ENCODE assay signal across 1 cellular context in genomic region chr17:47066841-47067682, GRCh38.
TF ChIP-seq lines count a peak whose summit lies in the region.

No MANE protein-coding gene starts in this region.

TF ChIP-seq in HEK293, 187 proteins besides CTCF, POLR2A, EP300 and RAD21 (continued from another document and continues in another):
- TF ChIP-seq ATF2 (tag by site-specific recombination; IDR thresholded peaks at IDR 0.05; ENCODE audit: low read depth) (0 out of 2 replicates have a peak, but pooled peaks have one; percentile 3), ZSCAN23 (tag by site-specific recombination; IDR thresholded peaks at IDR 0.05) (no peak; the same call in 1 of the 2 replicates), WT1 (tag by site-specific recombination; IDR thresholded peaks at IDR 0.05) (no peak), ZNF24 (tag by site-specific recombination; IDR thresholded peaks at IDR 0.05) (peak; percentile 89), ZNF513 (tag by site-specific recombination; IDR thresholded peaks at IDR 0.05) (0 out of 2 replicates have a peak, but pooled peaks have one; percentile 42), GLI4 (tag by site-specific recombination; IDR thresholded peaks at IDR 0.05) (peak; percentile 76; the same call in 1 of the 2 replicates), ZNF785 (tag by site-specific recombination; IDR thresholded peaks at IDR 0.05) (no peak), ZNF280D (tag by site-specific recombination; IDR thresholded peaks at IDR 0.05) (no peak), PRDM4 (tag by site-specific recombination; IDR thresholded peaks at IDR 0.05) (peak; percentile 71), ZNF146 (tag by site-specific recombination; IDR thresholded peaks at IDR 0.05) (0 out of 2 replicates have a peak, but pooled peaks have one; percentile 34), ZNF658 (tag by site-specific recombination; IDR thresholded peaks at IDR 0.05) (no peak), ZNF18 (tag by site-specific recombination; IDR thresholded peaks at IDR 0.05) (peak; percentile 62; the same call in 1 of the 2 replicates), ZNF747 (tag by site-specific recombination; IDR thresholded peaks at IDR 0.05) (no peak), GLI2 (tag by site-specific recombination; IDR thresholded peaks at IDR 0.05; ENCODE audit: borderline replicate concordance, low read depth) (no peak), ZFP37 (tag by site-specific recombination; IDR thresholded peaks at IDR 0.05) (peak; percentile 70; the same call in 1 of the 2 replicates), ZFP3 (tag by site-specific recombination; IDR thresholded peaks at IDR 0.05; ENCODE audit: low read depth) (no peak), ZNF837 (tag by site-specific recombination; IDR thresholded peaks at IDR 0.05) (no peak), ZNF843 (tag by site-specific recombination; IDR thresholded peaks at IDR 0.05) (peak; percentile 61; the same call in 1 of the 2 replicates), TCF7L2 (IDR thresholded peaks at IDR 0.05; ENCODE audit: borderline replicate concordance, low read depth, low read length) (no peak), ZNF19 (tag by site-specific recombination; IDR thresholded peaks at IDR 0.05; ENCODE audit: low read depth) (no peak), ZNF777 (tag by site-specific recombination; IDR thresholded peaks at IDR 0.05; ENCODE audit: borderline replicate concordance) (peak; percentile 34; the same call in 1 of the 2 replicates), IKZF3 (tag by site-specific recombination; IDR thresholded peaks at IDR 0.05) (no peak), ZNF596 (tag by site-specific recombination; IDR thresholded peaks at IDR 0.05) (no peak), ZNF16 (tag by site-specific recombination; IDR thresholded peaks at IDR 0.05; ENCODE audit: low read depth) (peak; percentile 19; the same call in 1 of the 2 replicates), ZNF518A (tag by site-specific recombination; conservative IDR thresholded peaks at IDR 0.05; ENCODE audit: low read depth) (peak; percentile 75), ZNF548 (tag by site-specific recombination; IDR thresholded peaks at IDR 0.05) (no peak), ZNF677 (tag by site-specific recombination; IDR thresholded peaks at IDR 0.05) (no peak), ZNF202 (tag by site-specific recombination; IDR thresholded peaks at IDR 0.05; ENCODE audit: borderline replicate concordance) (no peak), KLF8 (tag by site-specific recombination; IDR thresholded peaks at IDR 0.05) (peak; percentile 76), ZNF654 (tag by site-specific recombination; IDR thresholded peaks at IDR 0.05; ENCODE audit: low read depth) (no peak), BCL11B (tag by site-specific recombination; IDR thresholded peaks at IDR 0.05; ENCODE audit: low read depth) (0 out of 2 replicates have a peak, but pooled peaks have one; percentile 45), ZBTB21 (tag by site-specific recombination; IDR thresholded peaks at IDR 0.05) (peak; percentile 46; the same call in 1 of the 2 replicates), ZNF692 (tag by site-specific recombination; IDR thresholded peaks at IDR 0.05) (peak; percentile 81), HIC1 (tag by site-specific recombination; IDR thresholded peaks at IDR 0.05) (no peak), ZNF585B (tag by site-specific recombination; IDR thresholded peaks at IDR 0.05) (no peak), GLIS2 (tag by site-specific recombination; IDR thresholded peaks at IDR 0.05) (peak; percentile 96), ZBTB44 (tag by site-specific recombination; IDR thresholded peaks at IDR 0.05) (peak; percentile 62; the same call in 1 of the 2 replicates), ZNF157 (tag by site-specific recombination; IDR thresholded peaks at IDR 0.05) (no peak), SP2 (tag by site-specific recombination; IDR thresholded peaks at IDR 0.05) (peak; percentile 64)
